8 cellular contexts compared by ENCODE assay signal in genomic region chr2:171893824-171894611, GRCh38. TPM values are rescaled to one million over a fixed set of nuclear protein-coding genes. Genes with fewer than 3 reads are reported as not detected.
DNase-seq lines count a peak whose midpoint lies in the region; ATAC-seq and TF ChIP-seq lines count a peak whose summit lies in the region.

Gene SLC25A12 (minus strand): TSS chr2:171894244. CDS start chr2:171894214, 30 bp downstream.

- peak; percentile 76 for DNase-seq in BE2C
- DNase-seq in GM19238 (ENCODE audit: insufficient read length, low spot score) = peak; percentile 93
- DNase-seq in NCI-H526 (lab: John Stamatoyannopoulos, UW) = peak; percentile 70 to 94
- DNase-seq in activated CD4-positive, alpha-beta T cell treated with anti-CD3 and anti-CD28 coated beads, Interleukin-2, amount 50 U/mL, for 24 hours (ENCODE audit: low read depth in 1 of 2, low spot score in 1 of 2) = peak; percentile 44 to 64
- peak; percentile 87 for DNase-seq in dermis blood vessel endothelial cell
- peak; percentile 84 to 97 for DNase-seq in left lung
- peak; percentile 55 for DNase-seq in stimulated activated CD4-positive, alpha-beta T cell treated with anti-CD3 and anti-CD28 coated beads, Interleukin-2, amount 100 ng/mL, for 4 hours (ENCODE audit: low read depth)

- H3K36me3 ChIP-seq in BE2C (no peaks in the 10 kb centered on the region), left lung (no peaks in the 10 kb centered on the region)

- intact Hi-C loops in left lung (cut with DNase I) = no loop called here

- ATAC-seq in HG03439 (IDR thresholded peaks at IDR 0.05; ENCODE audit: unreplicated experiment) (peak; percentile 93), left lung (peak; percentile 99)

- TF ChIP-seq CTCF in BE2C (IDR thresholded peaks at IDR 0.05; ENCODE audit: low read depth, low read length) (no peak), left lung (IDR thresholded peaks at IDR 0.05) (no peak)

- H3K27ac ChIP-seq in left lung = peak within 1 kb of the TSS; percentile 60 to 81

- H3K9me3 ChIP-seq in BE2C = no peaks in the 10 kb centered on the region
- no peaks in the 10 kb centered on the region for H3K9me3 ChIP-seq in left lung

- H3K4me1 ChIP-seq in BE2C (no peaks in the 10 kb centered on the region), left lung (peaks cover 0 to 17% of the 10 kb centered on the region in 2 donors)

- H3K27me3 ChIP-seq in BE2C (no peaks in the 10 kb centered on the region), left lung (no peaks in the 10 kb centered on the region)

- peak within 1 kb of the TSS; percentile 71 for H3K4me3 ChIP-seq in BE2C (ENCODE audit: low read depth, low read length)
- H3K4me3 ChIP-seq in left lung = peak within 1 kb of the TSS; percentile 67 to 68

RNA-seq across cellular contexts. Expression of gene SLC25A12, which starts in this region (rescaled TPM):
- polyA plus RNA-seq in BE2C (2012; ENCODE audit: insufficient read depth, insufficient read length, low read depth) = 14.7 TPM
- total RNA-seq in dermis blood vessel endothelial cell = 12.1 and 14.9 TPM in 2 replicates
- 10 to 100 TPM; 10.1 to 14.5 TPM for total RNA-seq in left lung

Comparison
In these comparisons a context has a peak if more than half of its experiments do, and no peak if none do; other contexts are left out.
1. Peak in every context shown above with its lines: DNase-seq, ATAC-seq, H3K4me3 ChIP-seq and H3K27ac ChIP-seq.